ENCODE assay signal across 9 cellular contexts in genomic region chr4:85474818-85475630, GRCh38. TPM values are rescaled to one million over a fixed set of nuclear protein-coding genes. Genes with fewer than 3 reads are reported as not detected.
DNase-seq lines count a peak whose midpoint lies in the region; ATAC-seq and TF ChIP-seq lines count a peak whose summit lies in the region.
"Had no signal": no experiment of that assay in that cellular context is flagged by ENCODE, and none has a peak within 500 bp of the region (broad histone marks: within the 10 kb centered on the region; RNA-seq: fewer than 3 reads in every experiment).

ARHGAP24 (plus strand) TSS chr4:85475150.

- peaks cover 0 to 4% (median 0%) of the 10 kb centered on the region in 3 donors for H3K27me3 Mint-ChIP-seq in naive B cell

- peak within 1 kb of the TSS; percentile 93 to 100 (median 98) for H3K4me3 Mint-ChIP-seq in naive B cell
- H3K4me3 Mint-ChIP-seq: T-helper 1 cell treated with Interleukin-12 subunit alpha and Interleukin-12 subunit beta and Interleukin-4 antibody, amounts not matched to agents 30 μg/mL and 1 μg/mL, for 36 hours had no signal

- H3K36me3 Mint-ChIP-seq in naive B cell, result peaks cover 0 to 5% of the 10 kb centered on the region in 2 donors

- intact Hi-C loops in uterus (cut with DNase I; ENCODE audit: low total_unique reads), result no loop called here

- peaks cover 49 to 59% (median 49%) of the 10 kb centered on the region in 3 donors for H3K4me1 Mint-ChIP-seq in naive B cell

- peak; percentile 90 for ATAC-seq in GM18870 (IDR thresholded peaks at IDR 0.05; ENCODE audit: unreplicated experiment)
- ATAC-seq in HG03045 (IDR thresholded peaks at IDR 0.05; ENCODE audit: unreplicated experiment), result peak; percentile 92
- peak; percentile 90 to 96 for ATAC-seq in naive B cell (ENCODE audit: low read depth in 2 of 2)

- H3K4me1 ChIP-seq in uterus, result no peaks in the 10 kb centered on the region

- H3K27me3 ChIP-seq in uterus, result no peaks in the 10 kb centered on the region

- TF ChIP-seq POLR2A in uterus (IDR thresholded peaks at IDR 0.05), result no peak

- no peaks in the 10 kb centered on the region for H3K36me3 ChIP-seq in uterus

- DNase-seq in AML-193 (lab: John Stamatoyannopoulos, UW) (peak; percentile 23 to 30), NCI-H2107 treated with DMSO at 0.1 percent for 48 hours (lab: John Stamatoyannopoulos, UW; ENCODE audit: unreplicated experiment) (peak; percentile 91), fibroblast of the aortic adventitia (ENCODE audit: low read depth) (peak; percentile 98), naive B cell (peak; percentile 89), uterus (peak; percentile 77 to 84)

- H3K4me3 ChIP-seq in fibroblast of the aortic adventitia (ENCODE audit: low read depth, low read length) (peak within 1 kb of the TSS; percentile 78), uterus (peak within 1 kb of the TSS; percentile 61)

- peak; percentile 26; the same call in 1 of the 2 replicates for TF ChIP-seq CTCF in VCaP (conservative IDR thresholded peaks at IDR 0.05)
- TF ChIP-seq CTCF in fibroblast of the aortic adventitia (IDR thresholded peaks at IDR 0.05; ENCODE audit: insufficient read depth, low read length), result peak; percentile 6
- no peak for TF ChIP-seq CTCF in uterus (IDR thresholded peaks at IDR 0.05)

- H3K9me3 Mint-ChIP-seq in naive B cell, result no peaks in the 10 kb centered on the region
- H3K9me3 Mint-ChIP-seq: T-helper 1 cell treated with Interleukin-12 subunit alpha and Interleukin-12 subunit beta and Interleukin-4 antibody, amounts not matched to agents 30 μg/mL and 1 μg/mL, for 36 hours had no signal

- H3K27ac ChIP-seq in VCaP (peak within 1 kb of the TSS; percentile 81), uterus (peak within 1 kb of the TSS; percentile 77 to 79)

- H3K9me3 ChIP-seq in uterus, result no peaks in the 10 kb centered on the region

- peak within 1 kb of the TSS; percentile 98 to 99 (median 98) for H3K27ac Mint-ChIP-seq in naive B cell
- H3K27ac Mint-ChIP-seq: T-helper 1 cell treated with Interleukin-12 subunit alpha and Interleukin-12 subunit beta and Interleukin-4 antibody, amounts not matched to agents 30 μg/mL and 1 μg/mL, for 36 hours had no signal

RNA-seq across cellular contexts. Expression of gene ARHGAP24, which starts in this region (rescaled TPM):
- total RNA-seq in fibroblast of the aortic adventitia (ENCODE audit: low replicate concordance) (67.6 and 104 TPM in 2 replicates), uterus (10 to 100 TPM; 12.1 to 60.8 (median 18.9) TPM)
- 100 to 1,000 TPM in 4 of 6 donors, 10 to 100 TPM in 2; 32.0 to 136 (median 109) TPM for polyA plus RNA-seq in naive B cell (ENCODE audit: low read depth in 6 of 6)

Comparison
In these comparisons a context has a peak if more than half of its experiments do, and no peak if none do; other contexts are left out.
1. Peak in every context shown above with its lines: DNase-seq, ATAC-seq, H3K4me3 ChIP-seq and H3K27ac ChIP-seq.
2. DNase-seq: peak in every context shown above with its lines; median percentile 98 in fibroblast of the aortic adventitia; 91 in NCI-H2107 treated with DMSO at 0.1 percent for 48 hours; 89 in naive B cell; 80 in uterus; 26 in AML-193.
3. CTCF ChIP-seq: peak in VCaP (single experiment) and fibroblast of the aortic adventitia (single experiment); none in uterus (0 of 4).